ENCODE assay signal across 4 cellular contexts in genomic region chrX:28039258-28039657, GRCh38. TPM values are rescaled to one million over a fixed set of nuclear protein-coding genes. Genes with fewer than 3 reads are reported as not detected.
"Had no signal": no experiment of that assay in that cellular context is flagged by ENCODE, and none has a peak within 500 bp of the region (broad histone marks: within the 10 kb centered on the region; RNA-seq: fewer than 3 reads in every experiment).

No MANE protein-coding gene starts in this region.

- ATAC-seq: GM12878 had no signal

- DNase-seq: GDM1, GF-D8 had no signal

- H3K4me3 ChIP-seq: GM12878 had no signal

RNA-seq across cellular contexts. Expression of gene DCAF8L1, which starts 58.0 kb away (rescaled TPM):
- total RNA-seq: G401, GM12878 had no signal
